8 cellular contexts compared by ENCODE assay signal in the genomic region with DNA sequence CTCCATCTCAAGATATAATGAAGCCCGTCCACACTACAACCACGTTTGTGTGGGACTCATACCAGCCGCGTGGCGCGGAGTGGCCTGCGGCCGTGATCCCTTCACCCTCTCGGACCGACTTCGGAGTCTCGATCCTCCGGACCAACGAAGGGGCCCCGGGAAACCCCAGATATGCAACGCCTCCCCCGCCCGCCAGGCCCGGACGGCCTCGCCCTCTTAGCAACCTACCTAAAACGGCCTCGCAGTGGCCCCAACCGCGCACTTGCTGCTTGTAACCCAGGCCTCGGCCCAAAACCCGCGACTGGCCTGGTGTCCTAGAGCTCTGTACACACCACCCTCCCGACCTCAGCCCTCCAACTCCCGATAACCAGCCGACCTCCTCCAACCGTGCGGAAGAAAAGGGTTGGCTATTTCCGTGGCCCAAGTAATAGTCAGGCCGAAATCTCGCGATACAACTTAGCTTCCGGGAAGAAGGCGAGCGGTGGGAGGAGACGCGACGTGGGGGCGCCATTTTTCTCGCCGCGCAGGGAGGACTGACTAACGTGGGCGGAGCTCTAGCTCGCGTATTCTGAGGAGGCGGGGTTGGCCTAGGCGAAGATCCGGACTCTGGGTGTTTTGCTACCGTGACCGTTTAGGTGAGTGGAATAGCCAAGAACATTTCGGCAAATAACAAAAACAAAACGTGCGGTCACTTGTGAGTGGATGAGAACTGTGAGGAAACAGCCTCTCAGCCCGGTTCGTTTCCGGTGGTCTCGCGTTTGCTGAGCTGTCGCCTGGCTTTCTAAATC. TPM values are rescaled to one million over a fixed set of nuclear protein-coding genes. Genes with fewer than 3 reads are reported as not detected.
DNase-seq lines count a peak whose midpoint lies in the region; ATAC-seq and TF ChIP-seq lines count a peak whose summit lies in the region.

A gene (plus strand): TSS at position 579 of the 788 bp plus-strand sequence. CDS start 5,722 bp downstream, outside the sequence.
A gene with protein sequence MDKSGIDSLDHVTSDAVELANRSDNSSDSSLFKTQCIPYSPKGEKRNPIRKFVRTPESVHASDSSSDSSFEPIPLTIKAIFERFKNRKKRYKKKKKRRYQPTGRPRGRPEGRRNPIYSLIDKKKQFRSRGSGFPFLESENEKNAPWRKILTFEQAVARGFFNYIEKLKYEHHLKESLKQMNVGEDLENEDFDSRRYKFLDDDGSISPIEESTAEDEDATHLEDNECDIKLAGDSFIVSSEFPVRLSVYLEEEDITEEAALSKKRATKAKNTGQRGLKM (minus strand): TSS at position 402 of the 788 bp plus-strand sequence. CDS start 2,191 bp downstream, outside the sequence.

- H3K4me3 ChIP-seq in osteoblast (ENCODE audit: insufficient read depth, low read length) (peak within 1 kb of the TSS; percentile 100), thoracic aorta (peak within 1 kb of the TSS; percentile 82)

- peak within 1 kb of the TSS; percentile 99 for H3K4me2 ChIP-seq in osteoblast (ENCODE audit: insufficient read depth, low read length)

- CTCF ChIA-PET in GM10248 (lab: Yijun Ruan, JAX) = interaction anchor here (0.8 to 2.7 kb wide), 11 partner anchors 9 to 1187 kb away, joined by 3 to 11 read pairs (median 4); a partner anchor contains a TSS

- H4K20me1 ChIP-seq in osteoblast (ENCODE audit: insufficient read depth, low read length) = peaks cover 39% of the 10 kb centered on the region

- peaks cover 54 to 55% of the 10 kb centered on the region in 2 donors for H3K36me3 Mint-ChIP-seq in activated naive CD4-positive, alpha-beta T cell treated with anti-CD3 and anti-CD28 coated beads, Interleukin-2, amount 50 U/mL, for 72 hours

- POLR2A ChIA-PET in GM10248 (lab: Yijun Ruan, JAX) = interaction anchor here (0.6 to 3.6 kb wide), 17 partner anchors 9 to 716 kb away, joined by 3 to 35 read pairs (median 4); a partner anchor contains a TSS

- H3K9me3 ChIP-seq in osteoblast (ENCODE audit: low read depth, low read length) (no peaks in the 10 kb centered on the region), thoracic aorta (no peaks in the 10 kb centered on the region)

- H3K4me1 ChIP-seq in osteoblast (ENCODE audit: insufficient read depth, low read length) = peaks cover 42% of the 10 kb centered on the region
- H3K4me1 ChIP-seq in thoracic aorta (ENCODE audit: control insufficient read depth in 1 of 2, low read depth in 2 of 2) = peaks cover 28 to 67% of the 10 kb centered on the region in 2 donors

- no peaks in the 10 kb centered on the region for H3K9me3 Mint-ChIP-seq in activated naive CD4-positive, alpha-beta T cell treated with anti-CD3 and anti-CD28 coated beads, Interleukin-2, amount 50 U/mL, for 72 hours

- H3K79me2 ChIP-seq in osteoblast (ENCODE audit: insufficient read depth, low read length) = peaks cover 70% of the 10 kb centered on the region

- H2AFZ ChIP-seq in osteoblast (ENCODE audit: low read length) = peak within 1 kb of the TSS; percentile 100

- peak within 1 kb of the TSS; percentile 100 for H3K27ac Mint-ChIP-seq in activated naive CD4-positive, alpha-beta T cell treated with anti-CD3 and anti-CD28 coated beads, Interleukin-2, amount 50 U/mL, for 72 hours

- DNase-seq in GM10248 (ENCODE audit: extremely low spot score) (peak; percentile 94), NCI-H1092 treated with DMSO at 0.1 percent for 48 hours (lab: John Stamatoyannopoulos, UW) (peak; percentile 99), SKM-1 (lab: John Stamatoyannopoulos, UW; ENCODE audit: unreplicated experiment) (peak; percentile 93), glomerular visceral epithelial cell (ENCODE audit: extremely low spot score) (peak; percentile 97), osteoblast (ENCODE audit: insufficient read length, low spot score, missing footprints) (peak; percentile 93), thoracic aorta (ENCODE audit: low spot score) (peak; percentile 93)
- DNase-seq in activated naive CD4-positive, alpha-beta T cell treated with anti-CD3 and anti-CD28 coated beads, Interleukin-2, amount 50 U/mL, for 72 hours (ENCODE audit: low spot score in 2 of 2) = peak; percentile 94 to 96

- TF ChIP-seq CTCF in GM10248 (IDR thresholded peaks at IDR 0.05; ENCODE audit: control extremely low read depth, extremely low read depth, low read depth, missing control alignments) (no peak), osteoblast (IDR thresholded peaks at IDR 0.05; ENCODE audit: extremely low read depth, low read depth, low read length) (no peak), thoracic aorta (IDR thresholded peaks at IDR 0.05) (no peak)

- ATAC-seq in HG02610 (IDR thresholded peaks at IDR 0.05; ENCODE audit: unreplicated experiment) = peak; percentile 84
- peak; percentile 86 to 87 for ATAC-seq in activated naive CD4-positive, alpha-beta T cell treated with anti-CD3 and anti-CD28 coated beads, Interleukin-2, amount 50 U/mL, for 72 hours
- ATAC-seq in thoracic aorta (ENCODE audit: insufficient number of reproducible peaks, low FRiP score, low read depth) = peak; percentile 98

- no peaks in the 10 kb centered on the region for H3K27me3 ChIP-seq in osteoblast (ENCODE audit: insufficient read depth, low read length)
- no peaks in the 10 kb centered on the region for H3K27me3 ChIP-seq in thoracic aorta (replicated peaks; ENCODE audit: insufficient read depth)

- H3K27ac ChIP-seq in osteoblast (ENCODE audit: low read depth, low read length) (peak within 1 kb of the TSS; percentile 95), thoracic aorta (peak within 1 kb of the TSS; percentile 81 to 96)

- H3K36me3 ChIP-seq in osteoblast (ENCODE audit: insufficient read depth, low read length) (peaks cover 39% of the 10 kb centered on the region), thoracic aorta (peaks cover 5% of the 10 kb centered on the region)

RNA-seq across cellular contexts. Expression of the first gene that starts in this region (rescaled TPM):
- 10 to 100 TPM; 29.5 to 55.0 TPM for total RNA-seq in activated naive CD4-positive, alpha-beta T cell treated with anti-CD3 and anti-CD28 coated beads, Interleukin-2, amount 50 U/mL, for 72 hours
- total RNA-seq in osteoblast = 17.7 and 20.9 TPM in 2 replicates
- total RNA-seq in thoracic aorta = 10 to 100 TPM; 20.2 to 32.0 TPM

RNA-seq across cellular contexts. Expression of the second gene that starts in this region (rescaled TPM):
- 100 to 1,000 TPM; 236 to 541 TPM for total RNA-seq in activated naive CD4-positive, alpha-beta T cell treated with anti-CD3 and anti-CD28 coated beads, Interleukin-2, amount 50 U/mL, for 72 hours
- total RNA-seq in osteoblast = 119 and 126 TPM in 2 replicates
- 100 to 1,000 TPM in 1 of 2 donors, 10 to 100 TPM in 1; 99.4 to 231 TPM for total RNA-seq in thoracic aorta

Comparison
In these comparisons a context has a peak if more than half of its experiments do, and no peak if none do; other contexts are left out.
1. Peak in every context shown above with its lines: DNase-seq, ATAC-seq, H3K4me3 ChIP-seq and H3K27ac ChIP-seq.